ENCODE assay signal across 8 cellular contexts in the genomic region with DNA sequence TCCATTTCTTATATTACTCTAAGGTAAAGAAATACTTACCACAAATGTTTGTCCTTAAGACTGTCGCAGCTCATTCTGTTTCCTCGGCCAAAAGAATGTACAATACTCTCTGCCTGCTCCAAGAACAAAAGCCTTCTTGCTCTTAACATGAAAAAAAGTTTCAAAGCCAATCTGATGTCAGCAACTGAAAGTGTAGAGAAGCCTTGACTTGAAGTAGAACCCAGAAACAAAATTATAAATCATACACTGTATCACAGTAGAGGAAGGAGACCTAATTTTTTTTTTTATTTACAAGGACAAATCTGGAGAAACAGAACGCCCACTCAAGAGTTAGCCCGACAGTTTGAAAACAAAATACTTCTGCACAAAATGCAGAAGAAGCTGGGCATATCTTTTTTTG. TPM values are rescaled to one million over a fixed set of nuclear protein-coding genes. Genes with fewer than 3 reads are reported as not detected.
"Had no signal": no experiment of that assay in that cellular context is flagged by ENCODE, and none has a peak within 500 bp of the region (broad histone marks: within the 10 kb centered on the region; RNA-seq: fewer than 3 reads in every experiment).

A gene with protein sequence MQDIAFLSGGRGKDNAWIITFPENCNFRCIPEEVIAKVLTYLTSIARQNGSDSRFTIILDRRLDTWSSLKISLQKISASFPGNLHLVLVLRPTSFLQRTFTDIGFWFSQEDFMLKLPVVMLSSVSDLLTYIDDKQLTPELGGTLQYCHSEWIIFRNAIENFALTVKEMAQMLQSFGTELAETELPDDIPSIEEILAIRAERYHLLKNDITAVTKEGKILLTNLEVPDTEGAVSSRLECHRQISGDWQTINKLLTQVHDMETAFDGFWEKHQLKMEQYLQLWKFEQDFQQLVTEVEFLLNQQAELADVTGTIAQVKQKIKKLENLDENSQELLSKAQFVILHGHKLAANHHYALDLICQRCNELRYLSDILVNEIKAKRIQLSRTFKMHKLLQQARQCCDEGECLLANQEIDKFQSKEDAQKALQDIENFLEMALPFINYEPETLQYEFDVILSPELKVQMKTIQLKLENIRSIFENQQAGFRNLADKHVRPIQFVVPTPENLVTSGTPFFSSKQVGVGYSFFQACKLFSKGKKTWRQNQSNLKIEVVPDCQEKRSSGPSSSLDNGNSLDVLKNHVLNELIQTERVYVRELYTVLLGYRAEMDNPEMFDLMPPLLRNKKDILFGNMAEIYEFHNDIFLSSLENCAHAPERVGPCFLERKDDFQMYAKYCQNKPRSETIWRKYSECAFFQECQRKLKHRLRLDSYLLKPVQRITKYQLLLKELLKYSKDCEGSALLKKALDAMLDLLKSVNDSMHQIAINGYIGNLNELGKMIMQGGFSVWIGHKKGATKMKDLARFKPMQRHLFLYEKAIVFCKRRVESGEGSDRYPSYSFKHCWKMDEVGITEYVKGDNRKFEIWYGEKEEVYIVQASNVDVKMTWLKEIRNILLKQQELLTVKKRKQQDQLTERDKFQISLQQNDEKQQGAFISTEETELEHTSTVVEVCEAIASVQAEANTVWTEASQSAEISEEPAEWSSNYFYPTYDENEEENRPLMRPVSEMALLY (minus strand): TSS at position 101 of the 400 bp plus-strand sequence. CDS start 56,423 bp downstream, outside the sequence.

- ATAC-seq: HCT116 had no signal

- FAIRE-seq: HTR-8/SVneo had no signal

- H3K9me3 Mint-ChIP-seq: HFFc6 had no signal

- H3K27ac Mint-ChIP-seq: HFFc6 had no signal

- DNase-seq: GM23248, GOT3, H7, HFFc6, IMR-90 had no signal

- H3K4me3 Mint-ChIP-seq: HFFc6 had no signal

RNA-seq across cellular contexts. Expression of the gene that starts here (rescaled TPM):
- total RNA-seq: GM23248, HT-29, IMR-90 had no signal
